1 cellular context compared by ENCODE assay signal in the genomic region with DNA sequence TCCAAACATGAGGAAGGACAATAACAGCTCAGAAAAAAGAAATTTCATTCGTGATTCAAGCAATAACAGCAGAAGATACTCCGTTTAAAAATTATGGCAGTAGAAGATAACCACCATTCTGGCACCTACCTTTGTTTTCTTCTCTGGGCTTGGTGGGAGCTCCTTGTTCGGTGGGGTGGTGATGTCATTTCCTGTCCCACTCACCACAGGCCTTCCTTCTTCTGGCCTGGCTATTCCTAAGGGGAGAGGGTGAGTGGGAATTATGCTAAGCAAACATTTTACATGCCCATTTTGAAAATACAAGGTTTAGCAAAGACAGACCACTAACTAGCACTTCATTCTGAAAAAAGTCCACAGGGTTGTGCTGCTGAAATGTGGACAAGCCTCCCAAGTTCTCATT.
TF ChIP-seq lines count a peak whose summit lies in the region.

No MANE protein-coding gene starts in this region.

TF ChIP-seq in IMR-90, 13 proteins besides CTCF, POLR2A, EP300 and RAD21:
- TF ChIP-seq BHLHE40 (IDR thresholded peaks at IDR 0.05; ENCODE audit: low read depth, low read length) (no peak), RCOR1 (IDR thresholded peaks at IDR 0.05; ENCODE audit: insufficient replicate concordance, low read length) (no peak), MXI1 (IDR thresholded peaks at IDR 0.05; ENCODE audit: borderline replicate concordance, low read depth, low read length) (no peak), SMC3 (IDR thresholded peaks at IDR 0.05; ENCODE audit: low read depth, low read length) (no peak), NFE2L2 (IDR thresholded peaks at IDR 0.05; ENCODE audit: low read depth, low read length) (no peak)
- TF ChIP-seq, protein P1, sequence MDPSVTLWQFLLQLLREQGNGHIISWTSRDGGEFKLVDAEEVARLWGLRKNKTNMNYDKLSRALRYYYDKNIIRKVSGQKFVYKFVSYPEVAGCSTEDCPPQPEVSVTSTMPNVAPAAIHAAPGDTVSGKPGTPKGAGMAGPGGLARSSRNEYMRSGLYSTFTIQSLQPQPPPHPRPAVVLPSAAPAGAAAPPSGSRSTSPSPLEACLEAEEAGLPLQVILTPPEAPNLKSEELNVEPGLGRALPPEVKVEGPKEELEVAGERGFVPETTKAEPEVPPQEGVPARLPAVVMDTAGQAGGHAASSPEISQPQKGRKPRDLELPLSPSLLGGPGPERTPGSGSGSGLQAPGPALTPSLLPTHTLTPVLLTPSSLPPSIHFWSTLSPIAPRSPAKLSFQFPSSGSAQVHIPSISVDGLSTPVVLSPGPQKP (IDR thresholded peaks at IDR 0.05; ENCODE audit: borderline replicate concordance, low read depth, low read length): no peak
